19 cellular contexts compared by ENCODE assay signal in genomic region chr1:184562801-184563200, GRCh38.
DNase-seq lines count a peak whose midpoint lies in the region; ATAC-seq and TF ChIP-seq lines count a peak whose summit lies in the region.
"Had no signal": no experiment of that assay in that cellular context is flagged by ENCODE, and none has a peak within 500 bp of the region (broad histone marks: within the 10 kb centered on the region; RNA-seq: fewer than 3 reads in every experiment).

No MANE protein-coding gene starts in this region.

- DNase-seq in heart right ventricle, result no peak
- DNase-seq in cardiac septum (ENCODE audit: low spot score), result no peak
- DNase-seq in esophagus squamous epithelium (lab: John Stamatoyannopoulos, UW), result no peak
- no peak for DNase-seq in prostate gland (ENCODE audit: low spot score)
- DNase-seq in aorta, result no peak
- no peak for DNase-seq in T-helper 2 cell
- no peak for DNase-seq in HT-29 (ENCODE audit: low spot score)
- DNase-seq in NCI-H2171 (lab: John Stamatoyannopoulos, UW), result no peak
- DNase-seq: activated CD8-positive, alpha-beta memory T cell treated with anti-CD3 and anti-CD28 coated beads, Interleukin-2, amount 50 U/mL, for 4 hours; activated naive CD8-positive, alpha-beta T cell treated with anti-CD3 and anti-CD28 coated beads for 36 hours; CD8-positive, alpha-beta memory T cell; dorsolateral prefrontal cortex; NCI-H1417 treated with DMSO at 0.1 percent for 48 hours; NCI-H510A; upper lobe of left lung had no signal

- intact Hi-C loops in heart right ventricle (cut with DNase I), result loop anchor here in 9 of 10 donors (1.0 to 10.0 kb wide), 17 partner anchors 70 to 488 kb away; partner anchors contain the start of gene C1orf21 (in 5 of the 9)
- intact Hi-C loops in cardiac septum (cut with DNase I), result loop anchor here (2.0 to 10.0 kb wide), 7 partner anchors 90 to 488 kb away; partner anchors contain the start of gene C1orf21
- intact Hi-C loops in esophagus squamous epithelium (cut with DNase I), result loop anchor here (10.0 kb wide), 2 partner anchors 178 to 318 kb away; partner anchors contain the start of gene C1orf21
- intact Hi-C loops in prostate gland (cut with DNase I), result loop anchor here (2.0 to 10.0 kb wide), 2 partner anchors 176 to 338 kb away; partner anchors contain the start of gene C1orf21
- intact Hi-C loops in aorta (cut with DNase I), result loop anchor here (5.0 to 10.0 kb wide), 3 partner anchors 176 to 486 kb away; partner anchors contain the start of gene C1orf21 (in 2 of the 2)

- H3K36me3 ChIP-seq in heart right ventricle (peaks cover 0 to 11% (median 0%) of the 10 kb centered on the region in 9 donors), esophagus squamous epithelium (peaks cover 0 to 14% (median 0%) of the 10 kb centered on the region in 3 donors), prostate gland (no peaks in the 10 kb centered on the region), aorta (ENCODE audit: control insufficient read depth in 1 of 2, insufficient read depth in 2 of 2, low read length in 1 of 2) (no peaks in the 10 kb centered on the region)
- H3K36me3 ChIP-seq: upper lobe of left lung had no signal

- H3K4me1 ChIP-seq in heart right ventricle (peaks cover 8 to 40% (median 35%) of the 10 kb centered on the region in 9 donors), esophagus squamous epithelium (peaks cover 4 to 47% (median 10%) of the 10 kb centered on the region in 3 donors), prostate gland (replicated peaks) (peaks cover 10% of the 10 kb centered on the region), aorta (ENCODE audit: control insufficient read depth in 1 of 2, insufficient read depth in 2 of 2, low read length in 2 of 2) (peaks cover 0 to 11% of the 10 kb centered on the region in 2 donors)

- TF ChIP-seq CTCF in heart right ventricle (IDR thresholded peaks at IDR 0.05), result no peak
- TF ChIP-seq CTCF in esophagus squamous epithelium (IDR thresholded peaks at IDR 0.05), result no peak
- TF ChIP-seq CTCF in prostate gland (IDR thresholded peaks at IDR 0.05), result no peak

- peak in 4 of 8 donors; percentile 8 to 50 (median 46) for ATAC-seq in heart right ventricle
- peak; percentile 62 for ATAC-seq in aorta (ENCODE audit: low FRiP score)
- ATAC-seq: A549; activated T-helper 17 cell treated with anti-CD3 and anti-CD28 coated beads, Interleukin-2, amount 50 U/mL, for 72 hours had no signal

- WGBS in heart right ventricle, 2 donors, result 30 to 51% methylated on average over 1 of the region's 1 CpG
- WGBS in esophagus squamous epithelium, 2 donors, result 53 to 68% methylated on average over 1 of the region's 1 CpG
- WGBS in prostate gland, result 34% methylated on average over 1 of the region's 1 CpG
- WGBS in aorta, 2 donors, result 27 to 33% methylated on average over 1 of the region's 1 CpG

- no peaks in the 10 kb centered on the region for H3K9me3 ChIP-seq in heart right ventricle
- no peaks in the 10 kb centered on the region for H3K9me3 ChIP-seq in esophagus squamous epithelium
- H3K9me3 ChIP-seq in prostate gland, result no peaks in the 10 kb centered on the region
- no peaks in the 10 kb centered on the region for H3K9me3 ChIP-seq in aorta (ENCODE audit: control insufficient read depth, low read length)
- H3K9me3 ChIP-seq: A549, upper lobe of left lung had no signal

- H3K4me3 ChIP-seq in heart right ventricle, result no peak overlapping the region
- no peak overlapping the region for H3K4me3 ChIP-seq in esophagus squamous epithelium
- H3K4me3 ChIP-seq in prostate gland, result no peak overlapping the region
- H3K4me3 ChIP-seq in aorta (ENCODE audit: low read length in 2 of 2), result no peak overlapping the region
- H3K4me3 ChIP-seq: A549, dorsolateral prefrontal cortex, GM23248, upper lobe of left lung had no signal

- H3K27ac ChIP-seq in heart right ventricle (peak overlapping the region; percentile 30 to 74 (median 50)), esophagus squamous epithelium (peak overlapping the region in 3 of 4 donors; percentile 44 to 72 (median 64)), prostate gland (peak overlapping the region; percentile 55 to 69), aorta (ENCODE audit: low read depth in 1 of 2, low read length in 2 of 2) (no peak overlapping the region)
- H3K27ac ChIP-seq: A549, GM23248, RWPE1 had no signal

- H3K27me3 ChIP-seq in heart right ventricle (no peaks in the 10 kb centered on the region), esophagus squamous epithelium (no peaks in the 10 kb centered on the region), prostate gland (replicated peaks; ENCODE audit: insufficient read depth) (no peaks in the 10 kb centered on the region), aorta (ENCODE audit: control insufficient read depth in 1 of 2, insufficient read depth in 2 of 2, low read length in 1 of 2) (no peaks in the 10 kb centered on the region)
- H3K27me3 ChIP-seq: dorsolateral prefrontal cortex, upper lobe of left lung had no signal

- no peak for TF ChIP-seq POLR2A in esophagus squamous epithelium (IDR thresholded peaks at IDR 0.05)
- TF ChIP-seq POLR2A in prostate gland (IDR thresholded peaks at IDR 0.05), result no peak

Comparison
In these comparisons a context has a peak if more than half of its experiments do, and no peak if none do; other contexts are left out.
1. H3K27ac ChIP-seq: peak in heart right ventricle (10 of 10), esophagus squamous epithelium (3 of 4) and prostate gland (2 of 2); none in aorta (0 of 2).